ENCODE assay signal across 8 cellular contexts in the genomic region with DNA sequence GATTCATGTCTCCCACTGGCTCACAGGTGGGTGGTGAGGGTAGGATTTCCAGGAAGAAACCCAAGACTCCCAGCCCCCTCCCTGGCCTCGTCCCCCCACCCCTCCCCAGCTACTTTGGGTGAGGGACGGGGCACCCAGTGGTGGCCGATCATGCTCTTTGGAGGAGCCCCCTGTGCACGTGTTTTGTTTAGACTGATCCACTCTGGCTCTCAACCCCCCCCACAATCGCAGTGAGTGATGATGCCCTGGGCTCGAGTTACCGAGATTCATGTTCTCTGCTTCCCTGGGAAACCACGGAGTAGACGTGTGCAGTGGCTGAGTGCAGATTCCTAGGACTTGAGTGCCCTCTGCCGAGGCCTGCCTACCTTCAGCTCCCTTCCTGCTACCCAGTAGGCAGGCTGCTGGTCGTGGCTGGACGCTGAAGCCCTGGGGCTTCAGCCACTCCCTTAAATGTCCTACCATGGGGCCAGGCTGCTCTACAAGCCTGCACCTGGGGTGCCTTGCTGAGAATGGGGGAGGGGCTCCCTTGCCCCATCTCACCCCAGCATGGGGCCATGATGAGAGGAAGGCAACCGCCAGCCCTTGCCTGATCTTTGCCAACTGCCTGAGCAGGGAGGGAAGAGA. TPM values are rescaled to one million over a fixed set of nuclear protein-coding genes. Genes with fewer than 3 reads are reported as not detected.
DNase-seq lines count a peak whose midpoint lies in the region; ATAC-seq, FAIRE-seq and TF ChIP-seq lines count a peak whose summit lies in the region.

No MANE protein-coding gene starts in this region.

- no peak overlapping the region for H3K4me3 ChIP-seq in K562
- no peak overlapping the region for H3K4me3 ChIP-seq in neural cell (ENCODE audit: low read length)

- peaks cover 0 to 31% of the 10 kb centered on the region in 2 experiments; a peak in 3 of 5 replicates for H3K4me1 ChIP-seq in K562 (replicated peaks in 1 of 2; ENCODE audit: control insufficient read depth in 2 of 2, insufficient read depth in 2 of 2, low read length in 2 of 2)

- DNase-seq in G401 (ENCODE audit: low spot score) (peak; percentile 76), NCI-H2081 (lab: John Stamatoyannopoulos, UW) (peak; percentile 96 to 97), K562 (ENCODE audit: extremely low read depth in 1 of 4, low spot score in 3 of 4) (peak in 1 of 4 experiments; percentile 6)
- DNase-seq in effector CD4-positive, alpha-beta T cell = no peak
- DNase-seq in activated CD4-positive, alpha-beta T cell treated with anti-CD3 and anti-CD28 coated beads, Interleukin-2, amount 10 ng/mL, durations not matched to agents 7 days and 5 days = no peak
- DNase-seq in activated naive CD4-positive, alpha-beta T cell treated with anti-CD3 and anti-CD28 coated beads, Interleukin-2, amount 50 U/mL, for 72 hours (ENCODE audit: low spot score in 2 of 2) = no peak

- H4K20me1 ChIP-seq in K562 (replicated peaks; ENCODE audit: control insufficient read depth, insufficient read depth, low read length) (peaks cover 29% of the 10 kb centered on the region), neural cell (ENCODE audit: insufficient read depth) (no peaks in the 10 kb centered on the region)

- TF ChIP-seq RAD21 in K562 (CRISPR knock-in tag; conservative IDR thresholded peaks at IDR 0.05 in 1 of 2, IDR thresholded peaks at IDR 0.05 in 1 of 2) = peak in 1 of 2 experiments; percentile 27; a peak in 2 of 4 replicates
- TF ChIP-seq RAD21 in neural cell (conservative IDR thresholded peaks at IDR 0.05) = peak; percentile 86

- intact Hi-C loops in K562 (cut with micrococcal nuclease) = no loop called here

- H3K4me2 ChIP-seq in K562 (ENCODE audit: insufficient read depth, low read length) (no peak overlapping the region), neural cell (ENCODE audit: low read length) (no peak overlapping the region)

- no peaks in the 10 kb centered on the region for H3K9me1 ChIP-seq in K562 (ENCODE audit: control insufficient read depth, insufficient read depth, low read length)

- no peak for TF ChIP-seq EP300 in K562 (IDR thresholded peaks at IDR 0.05; ENCODE audit: low read length)
- TF ChIP-seq EP300 in neural cell (conservative IDR thresholded peaks at IDR 0.05; ENCODE audit: poor library complexity, severe bottlenecking) = no peak

- H3K79me2 ChIP-seq in K562 (ENCODE audit: control insufficient read depth, insufficient read depth, low read length) = no peaks in the 10 kb centered on the region
- no peaks in the 10 kb centered on the region for H3K79me2 ChIP-seq in neural cell (replicated peaks; ENCODE audit: insufficient read depth, low read length)

- peaks cover 3% of the 10 kb centered on the region for H3F3A ChIP-seq in neural cell (ENCODE audit: insufficient read depth, low read length, poor library complexity, severe bottlenecking)

- ATAC-seq in K562 (peak; percentile 41), HG03521 (IDR thresholded peaks at IDR 0.05; ENCODE audit: unreplicated experiment) (no peak)
- no peak for ATAC-seq in activated naive CD4-positive, alpha-beta T cell treated with anti-CD3 and anti-CD28 coated beads, Interleukin-2, amount 50 U/mL, for 72 hours

- no peaks in the 10 kb centered on the region for H3K9me3 ChIP-seq in K562 (replicated peaks; ENCODE audit: control insufficient read depth, insufficient read depth, low read depth, low read length)
- no peaks in the 10 kb centered on the region for H3K9me3 ChIP-seq in neural cell (ENCODE audit: low read length)

- H3K4me1 Mint-ChIP-seq in activated CD4-positive, alpha-beta T cell treated with anti-CD3 and anti-CD28 coated beads, Interleukin-2, amount 10 ng/mL, durations not matched to agents 7 days and 5 days = peaks cover 4% of the 10 kb centered on the region

- H3K27ac Mint-ChIP-seq in activated CD4-positive, alpha-beta T cell treated with anti-CD3 and anti-CD28 coated beads, Interleukin-2, amount 10 ng/mL, durations not matched to agents 7 days and 5 days = no peak overlapping the region
- H3K27ac Mint-ChIP-seq in activated naive CD4-positive, alpha-beta T cell treated with anti-CD3 and anti-CD28 coated beads, Interleukin-2, amount 50 U/mL, for 72 hours = no peak overlapping the region

- no peaks in the 10 kb centered on the region for H3K36me3 ChIP-seq in K562 (ENCODE audit: control insufficient read depth, insufficient read depth, low read length)
- no peaks in the 10 kb centered on the region for H3K36me3 ChIP-seq in neural cell (ENCODE audit: insufficient read depth, low read length)

- no peaks in the 10 kb centered on the region for H3K9me2 ChIP-seq in neural cell (ENCODE audit: insufficient read depth, low read length)

- H3K27me3 ChIP-seq in K562 (ENCODE audit: control insufficient read depth in 2 of 2, insufficient read depth in 2 of 2, low read length in 2 of 2) = peaks cover 10 to 48% of the 10 kb centered on the region in 2 experiments; a peak in 4 of 5 replicates
- H3K27me3 ChIP-seq in neural cell (ENCODE audit: insufficient read depth, low read depth, low read length) = peaks cover 31% of the 10 kb centered on the region

- H3K36me3 Mint-ChIP-seq in activated CD4-positive, alpha-beta T cell treated with anti-CD3 and anti-CD28 coated beads, Interleukin-2, amount 10 ng/mL, durations not matched to agents 7 days and 5 days (ENCODE audit: low read depth) = no peaks in the 10 kb centered on the region
- H3K36me3 Mint-ChIP-seq in activated naive CD4-positive, alpha-beta T cell treated with anti-CD3 and anti-CD28 coated beads, Interleukin-2, amount 50 U/mL, for 72 hours = peaks cover 0 to 5% of the 10 kb centered on the region in 2 donors

- under 1% methylated on average over 13 of the region's 13 CpGs for WGBS in K562 (ENCODE audit: insufficient coverage, low coverage, missing lambda C conversion rate)

- peaks cover 66% of the 10 kb centered on the region for H3K27me3 Mint-ChIP-seq in activated CD4-positive, alpha-beta T cell treated with anti-CD3 and anti-CD28 coated beads, Interleukin-2, amount 10 ng/mL, durations not matched to agents 7 days and 5 days

- no peak for FAIRE-seq in K562 (lab: Jason Lieb, UNC)

- no peak for TF ChIP-seq POLR2A in K562 (conservative IDR thresholded peaks at IDR 0.05)

- in situ Hi-C loops in G401 (cut with HindIII; ENCODE audit: low sequenced_read_pairs) (no loop called here), K562 (cut with MboI) (no loop called here)

- TF ChIP-seq CTCF in K562 (IDR thresholded peaks at IDR 0.05 in 2 of 3, conservative IDR thresholded peaks at IDR 0.05 in 1 of 3; ENCODE audit: insufficient read depth in 2 of 3, low read depth in 1 of 3, low read length in 3 of 3) (peak in 2 of 3 experiments; percentile 27 to 41; a peak in 2 of 6 replicates), neural cell (IDR thresholded peaks at IDR 0.05; ENCODE audit: poor library complexity, severe bottlenecking) (peak; percentile 75)

- CTCF ChIA-PET in K562 (lab: Yijun Ruan, JAX; ENCODE audit: low intra/inter-chr PET ratio) = no interaction called here
- CTCF ChIA-PET in activated CD4-positive, alpha-beta T cell treated with anti-CD3 and anti-CD28 coated beads, Interleukin-2, amount 10 ng/mL, durations not matched to agents 7 days and 5 days (lab: Charles Lee) = no interaction called here

- no peak overlapping the region for H2AFZ ChIP-seq in K562 (ENCODE audit: low read depth, low read length)
- no peak overlapping the region for H2AFZ ChIP-seq in neural cell (ENCODE audit: low read depth, low read length)

- no peaks in the 10 kb centered on the region for H3K9me3 Mint-ChIP-seq in activated CD4-positive, alpha-beta T cell treated with anti-CD3 and anti-CD28 coated beads, Interleukin-2, amount 10 ng/mL, durations not matched to agents 7 days and 5 days
- no peaks in the 10 kb centered on the region for H3K9me3 Mint-ChIP-seq in activated naive CD4-positive, alpha-beta T cell treated with anti-CD3 and anti-CD28 coated beads, Interleukin-2, amount 50 U/mL, for 72 hours

- POLR2A ChIA-PET in K562 (lab: Yijun Ruan, JAX) = interaction anchor here (0.6 kb wide), 1 partner anchor 118 kb away, joined by 3 read pairs; no protein-coding TSS in a partner anchor
- POLR2A ChIA-PET in activated CD4-positive, alpha-beta T cell treated with anti-CD3 and anti-CD28 coated beads, Interleukin-2, amount 10 ng/mL, durations not matched to agents 7 days and 5 days (lab: Charles Lee) = no interaction called here

- BruUV-seq in K562 (replicated peaks; lab: Mats Ljungman, UMichigan) = no TSS peak

- H3K4me3 Mint-ChIP-seq in activated CD4-positive, alpha-beta T cell treated with anti-CD3 and anti-CD28 coated beads, Interleukin-2, amount 10 ng/mL, durations not matched to agents 7 days and 5 days = no peak overlapping the region

- H3K27ac ChIP-seq in K562 (ENCODE audit: extremely low read depth, low read depth, low read length) (no peak overlapping the region), neural cell (ENCODE audit: low read length) (no peak overlapping the region)

- peak overlapping the region in 1 of 2 experiments; percentile 17; a peak in 1 of 4 replicates for H3K9ac ChIP-seq in K562 (ENCODE audit: insufficient read depth in 1 of 2, low read depth in 2 of 2, low read length in 2 of 2)
- no peak overlapping the region for H3K9ac ChIP-seq in neural cell (ENCODE audit: low read length)

TF ChIP-seq in neural cell, 6 proteins besides CTCF, POLR2A, EP300 and RAD21 (continues in another document):
- no peak for TF ChIP-seq TAF1 (IDR thresholded peaks at IDR 0.05; ENCODE audit: low read depth)

RNA-seq across cellular contexts. Expression of gene GRIK3, which starts 3.9 kb away (rescaled TPM):
- not detected in 2 replicates for total RNA-seq in G401 (2014; rRNA removed; shearing (Covaris generic))
- total RNA-seq in K562 (2011; cell fraction: chromatin; rRNA removed; ENCODE audit: low replicate concordance) = not detected in 2 replicates
- not detected in 2 replicates for total RNA-seq in K562 (2011; cell fraction: nucleolus; rRNA removed)
- not detected in 2 replicates for total RNA-seq in K562 (2011; cell fraction: nucleoplasm; rRNA removed)
- total RNA-seq in K562 (2014; rRNA removed) (not detected in 2 replicates), K562 (2014; rRNA removed; fragmentation: Illumina TruSeq; extraction: Trizol) (not detected in 2 replicates), K562 (2015; rRNA removed; fragmentation: Illumina TruSeq; extraction: Trizol) (not detected in 2 replicates), K562 (2021) (not detected in 2 replicates)
- polyA plus RNA-seq in K562 (2011; rRNA removed) (not detected in 2 replicates), K562 (2014; fragmentation: Illumina TruSeq; extraction: Trizol) (not detected in 2 replicates), K562 (2014; fragmentation: Nextera tagmentation; extraction: Ambion mirVana) (not detected), K562 (2014; rRNA removed) (not detected in 2 replicates), neural cell (5.0 and 6.3 TPM in 2 replicates)
- polyA plus RNA-seq in K562 (2011; cell fraction: cytosol; rRNA removed) = not detected in 2 replicates
- not detected in 2 replicates for polyA plus RNA-seq in K562 (2011; cell fraction: nucleus; rRNA removed)
- 0.03 TPM in 1 of 2 replicates, not detected in the other for polyA plus RNA-seq in K562 (2012)
- polyA minus RNA-seq in K562 (2011; rRNA and poly(A)+ RNA removed) = not detected in 2 replicates
- not detected in 2 replicates for polyA minus RNA-seq in K562 (2011; cell fraction: cytosol; rRNA and poly(A)+ RNA removed)
- polyA minus RNA-seq in K562 (2011; cell fraction: nucleus; rRNA and poly(A)+ RNA removed) = not detected in 2 replicates
- polyA minus RNA-seq in neural cell = 15.6 and 15.8 TPM in 2 replicates
- not detected for total RNA-seq in activated CD4-positive, alpha-beta T cell treated with anti-CD3 and anti-CD28 coated beads, Interleukin-2, amount 10 ng/mL, durations not matched to agents 7 days and 5 days
- not detected for total RNA-seq in activated naive CD4-positive, alpha-beta T cell treated with anti-CD3 and anti-CD28 coated beads, Interleukin-2, amount 50 U/mL, for 72 hours

Comparison
In these comparisons a context has a peak if more than half of its experiments do, and no peak if none do; other contexts are left out.
1. DNase-seq: peak in G401 (single experiment) and NCI-H2081 (2 of 2); none in effector CD4-positive, alpha-beta T cell (single experiment), activated CD4-positive, alpha-beta T cell treated with anti-CD3 and anti-CD28 coated beads, Interleukin-2, amount 10 ng/mL, durations not matched to agents 7 days and 5 days (single experiment) and activated naive CD4-positive, alpha-beta T cell treated with anti-CD3 and anti-CD28 coated beads, Interleukin-2, amount 50 U/mL, for 72 hours (0 of 2).